Comparison of ENCODE assay signal across 7 cellular contexts in the genomic region with DNA sequence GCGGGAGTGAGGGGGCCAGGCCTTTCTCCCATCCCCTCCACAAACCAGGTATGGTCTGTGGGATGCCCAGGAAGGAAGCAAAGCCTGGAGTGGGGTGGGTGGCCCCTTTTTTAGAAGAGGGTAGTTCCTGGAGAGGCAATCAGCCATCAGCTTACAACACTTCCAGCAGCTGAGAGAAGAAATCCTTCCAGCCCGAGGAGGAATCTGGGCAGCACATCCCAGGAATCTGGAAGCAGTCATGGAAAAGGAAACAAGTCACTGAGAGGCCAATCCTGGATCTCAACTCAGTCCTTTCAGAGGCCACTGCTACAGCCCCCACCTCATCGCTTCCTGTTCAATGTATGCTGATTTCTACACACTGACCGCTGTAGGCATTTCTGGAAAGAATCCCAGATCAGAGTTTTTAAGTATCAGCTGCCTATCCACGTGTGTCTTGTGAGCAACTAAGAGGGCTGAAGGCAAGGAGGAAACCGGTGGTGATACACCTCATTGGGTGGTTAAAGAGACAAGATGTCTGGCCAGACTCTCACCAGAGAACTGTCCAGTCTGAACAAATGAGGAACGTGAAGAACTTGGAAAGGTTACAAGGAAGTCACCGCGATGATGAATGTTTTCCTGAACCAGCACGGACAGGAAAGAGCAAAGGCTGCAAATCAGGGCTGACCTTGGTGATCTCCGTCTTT. TPM values are rescaled to one million over a fixed set of nuclear protein-coding genes. Genes with fewer than 3 reads are reported as not detected.
DNase-seq lines count a peak whose midpoint lies in the region; ATAC-seq and TF ChIP-seq lines count a peak whose summit lies in the region.

No MANE protein-coding gene starts in this region.

- H3K36me3 Mint-ChIP-seq in activated CD8-positive, alpha-beta T cell treated with anti-CD3 and anti-CD28 coated beads for 36 hours (ENCODE audit: low read depth), result no peaks in the 10 kb centered on the region

- CTCF ChIA-PET in activated CD8-positive, alpha-beta T cell treated with anti-CD3 and anti-CD28 coated beads for 36 hours (lab: Charles Lee), result interaction anchor here (1.2 kb wide), 1 partner anchor 12 kb away, joined by 5 read pairs; no protein-coding TSS in a partner anchor

- intact Hi-C loops in tibial artery (cut with DNase I; ENCODE audit: low total_unique reads), result no loop called here
- intact Hi-C loops in activated CD8-positive, alpha-beta T cell treated with anti-CD3 and anti-CD28 coated beads for 36 hours (cut with micrococcal nuclease), result no loop called here

- no peaks in the 10 kb centered on the region for H3K9me3 Mint-ChIP-seq in activated CD8-positive, alpha-beta T cell treated with anti-CD3 and anti-CD28 coated beads for 36 hours

- H3K9ac ChIP-seq in liver (ENCODE audit: low read depth in 1 of 2, low read length in 2 of 2), result no peak overlapping the region

- H3K9me3 ChIP-seq in MG63 (no peaks in the 10 kb centered on the region), liver (ENCODE audit: control insufficient read depth in 4 of 4, low read length in 3 of 4) (no peaks in the 10 kb centered on the region), tibial artery (no peaks in the 10 kb centered on the region)

- in situ Hi-C loops in brain microvascular endothelial cell (cut with HindIII; ENCODE audit: low pct_ligation_motif_present, low sequenced_read_pairs), result no loop called here

- H3K4me3 ChIP-seq in MG63, result no peak overlapping the region
- H3K4me3 ChIP-seq in brain microvascular endothelial cell (ENCODE audit: low read depth, low read length), result no peak overlapping the region
- no peak overlapping the region for H3K4me3 ChIP-seq in liver (ENCODE audit: low read depth in 1 of 3, low read length in 3 of 3)
- H3K4me3 ChIP-seq in tibial artery, result no peak overlapping the region

- DNase-seq in MG63, result peak; percentile 68
- DNase-seq in brain microvascular endothelial cell, result peak; percentile 95
- DNase-seq in tibial artery, result peak in 1 of 2 donors; percentile 48
- no peak for DNase-seq in activated CD8-positive, alpha-beta T cell treated with anti-CD3 and anti-CD28 coated beads for 36 hours
- no peak for DNase-seq in T-helper 2 cell

- H3K27me3 Mint-ChIP-seq in activated CD8-positive, alpha-beta T cell treated with anti-CD3 and anti-CD28 coated beads for 36 hours, result no peaks in the 10 kb centered on the region

- POLR2A ChIA-PET in activated CD8-positive, alpha-beta T cell treated with anti-CD3 and anti-CD28 coated beads for 36 hours (lab: Charles Lee), result interaction anchor here (0.7 to 1.6 kb wide), 3 partner anchors 9 to 17 kb away, joined by 3 read pairs; no protein-coding TSS in a partner anchor

- H3K27me3 ChIP-seq in MG63, result no peaks in the 10 kb centered on the region
- no peaks in the 10 kb centered on the region for H3K27me3 ChIP-seq in brain microvascular endothelial cell (replicated peaks)
- H3K27me3 ChIP-seq in liver (ENCODE audit: control insufficient read depth in 4 of 4, insufficient read depth in 4 of 4, low read length in 3 of 4), result no peaks in the 10 kb centered on the region
- no peaks in the 10 kb centered on the region for H3K27me3 ChIP-seq in tibial artery

- TF ChIP-seq CTCF in brain microvascular endothelial cell (IDR thresholded peaks at IDR 0.05; ENCODE audit: low read depth, low read length, missing control alignments) (no peak), liver (IDR thresholded peaks at IDR 0.05; ENCODE audit: low read depth, low read length, missing input control) (no peak), tibial artery (IDR thresholded peaks at IDR 0.05) (no peak)
- TF ChIP-seq CTCF in activated CD8-positive, alpha-beta T cell treated with anti-CD3 and anti-CD28 coated beads for 36 hours (IDR thresholded peaks at IDR 0.05), result no peak

- WGBS in liver, result 47% methylated on average over 11 of the region's 11 CpGs

- no peak for TF ChIP-seq RAD21 in liver (IDR thresholded peaks at IDR 0.05)

- no peak overlapping the region for H3K27ac Mint-ChIP-seq in activated CD8-positive, alpha-beta T cell treated with anti-CD3 and anti-CD28 coated beads for 36 hours

- peak overlapping the region; percentile 91 for H3K27ac ChIP-seq in brain microvascular endothelial cell
- H3K27ac ChIP-seq in liver (ENCODE audit: low read depth in 1 of 2, low read length in 2 of 2), result peak overlapping the region; percentile 34 to 69
- H3K27ac ChIP-seq in tibial artery, result peak overlapping the region; percentile 15 to 38

- H3K36me3 ChIP-seq in MG63 (no peaks in the 10 kb centered on the region), brain microvascular endothelial cell (replicated peaks) (no peaks in the 10 kb centered on the region), liver (ENCODE audit: control insufficient read depth in 4 of 4, insufficient read depth in 3 of 4, low read depth in 1 of 4, low read length in 3 of 4) (no peaks in the 10 kb centered on the region), tibial artery (no peaks in the 10 kb centered on the region)

- H3K4me1 ChIP-seq in liver (ENCODE audit: control insufficient read depth in 4 of 4, insufficient read depth in 4 of 4, low read length in 3 of 4) (peaks cover 0 to 2% (median 0%) of the 10 kb centered on the region in 4 donors), tibial artery (peaks cover 0 to 37% (median 24%) of the 10 kb centered on the region in 4 donors)

- ATAC-seq in activated CD8-positive, alpha-beta T cell treated with anti-CD3 and anti-CD28 coated beads for 36 hours, result no peak
- no peak for ATAC-seq in HG03039 (IDR thresholded peaks at IDR 0.05; ENCODE audit: unreplicated experiment)

- H3K4me3 Mint-ChIP-seq in activated CD8-positive, alpha-beta T cell treated with anti-CD3 and anti-CD28 coated beads for 36 hours, result no peak overlapping the region

- peaks cover 30% of the 10 kb centered on the region for H3K4me1 Mint-ChIP-seq in activated CD8-positive, alpha-beta T cell treated with anti-CD3 and anti-CD28 coated beads for 36 hours (ENCODE audit: low read depth)

TF ChIP-seq in liver, 16 proteins besides CTCF, POLR2A, EP300 and RAD21:
- TF ChIP-seq RXRA (IDR thresholded peaks at IDR 0.05), result peak; percentile 12 to 28
- TF ChIP-seq, protein P1, sequence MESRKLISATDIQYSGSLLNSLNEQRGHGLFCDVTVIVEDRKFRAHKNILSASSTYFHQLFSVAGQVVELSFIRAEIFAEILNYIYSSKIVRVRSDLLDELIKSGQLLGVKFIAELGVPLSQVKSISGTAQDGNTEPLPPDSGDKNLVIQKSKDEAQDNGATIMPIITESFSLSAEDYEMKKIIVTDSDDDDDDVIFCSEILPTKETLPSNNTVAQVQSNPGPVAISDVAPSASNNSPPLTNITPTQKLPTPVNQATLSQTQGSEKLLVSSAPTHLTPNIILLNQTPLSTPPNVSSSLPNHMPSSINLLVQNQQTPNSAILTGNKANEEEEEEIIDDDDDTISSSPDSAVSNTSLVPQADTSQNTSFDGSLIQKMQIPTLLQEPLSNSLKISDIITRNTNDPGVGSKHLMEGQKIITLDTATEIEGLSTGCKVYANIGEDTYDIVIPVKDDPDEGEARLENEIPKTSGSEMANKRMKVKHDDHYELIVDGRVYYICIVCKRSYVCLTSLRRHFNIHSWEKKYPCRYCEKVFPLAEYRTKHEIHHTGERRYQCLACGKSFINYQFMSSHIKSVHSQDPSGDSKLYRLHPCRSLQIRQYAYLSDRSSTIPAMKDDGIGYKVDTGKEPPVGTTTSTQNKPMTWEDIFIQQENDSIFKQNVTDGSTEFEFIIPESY (IDR thresholded peaks at IDR 0.05), result no peak
- TF ChIP-seq, protein P2, sequence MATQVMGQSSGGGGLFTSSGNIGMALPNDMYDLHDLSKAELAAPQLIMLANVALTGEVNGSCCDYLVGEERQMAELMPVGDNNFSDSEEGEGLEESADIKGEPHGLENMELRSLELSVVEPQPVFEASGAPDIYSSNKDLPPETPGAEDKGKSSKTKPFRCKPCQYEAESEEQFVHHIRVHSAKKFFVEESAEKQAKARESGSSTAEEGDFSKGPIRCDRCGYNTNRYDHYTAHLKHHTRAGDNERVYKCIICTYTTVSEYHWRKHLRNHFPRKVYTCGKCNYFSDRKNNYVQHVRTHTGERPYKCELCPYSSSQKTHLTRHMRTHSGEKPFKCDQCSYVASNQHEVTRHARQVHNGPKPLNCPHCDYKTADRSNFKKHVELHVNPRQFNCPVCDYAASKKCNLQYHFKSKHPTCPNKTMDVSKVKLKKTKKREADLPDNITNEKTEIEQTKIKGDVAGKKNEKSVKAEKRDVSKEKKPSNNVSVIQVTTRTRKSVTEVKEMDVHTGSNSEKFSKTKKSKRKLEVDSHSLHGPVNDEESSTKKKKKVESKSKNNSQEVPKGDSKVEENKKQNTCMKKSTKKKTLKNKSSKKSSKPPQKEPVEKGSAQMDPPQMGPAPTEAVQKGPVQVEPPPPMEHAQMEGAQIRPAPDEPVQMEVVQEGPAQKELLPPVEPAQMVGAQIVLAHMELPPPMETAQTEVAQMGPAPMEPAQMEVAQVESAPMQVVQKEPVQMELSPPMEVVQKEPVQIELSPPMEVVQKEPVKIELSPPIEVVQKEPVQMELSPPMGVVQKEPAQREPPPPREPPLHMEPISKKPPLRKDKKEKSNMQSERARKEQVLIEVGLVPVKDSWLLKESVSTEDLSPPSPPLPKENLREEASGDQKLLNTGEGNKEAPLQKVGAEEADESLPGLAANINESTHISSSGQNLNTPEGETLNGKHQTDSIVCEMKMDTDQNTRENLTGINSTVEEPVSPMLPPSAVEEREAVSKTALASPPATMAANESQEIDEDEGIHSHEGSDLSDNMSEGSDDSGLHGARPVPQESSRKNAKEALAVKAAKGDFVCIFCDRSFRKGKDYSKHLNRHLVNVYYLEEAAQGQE (IDR thresholded peaks at IDR 0.05), result peak; percentile 14
- TF ChIP-seq NR2F2 (IDR thresholded peaks at IDR 0.05), result peak; percentile 97

RNA-seq across cellular contexts. Expression of a gene that starts 46.5 kb away (rescaled TPM):
- 7.4 and 14.0 TPM in 2 replicates for total RNA-seq in MG63 (2014; rRNA removed; shearing (Covaris generic); ENCODE audit: low replicate concordance)
- total RNA-seq in liver, result 10 to 100 TPM in 1 of 2 donors, 1 to 10 TPM in 1; 6.6 to 39.3 TPM
- 1 to 10 TPM; 2.2 to 2.6 TPM for polyA plus RNA-seq in liver
- 10 to 100 TPM; 32.3 TPM for total RNA-seq in activated CD8-positive, alpha-beta T cell treated with anti-CD3 and anti-CD28 coated beads for 36 hours

Comparison
In these comparisons a context has a peak if more than half of its experiments do, and no peak if none do; other contexts are left out.
1. DNase-seq: peak in MG63 (single experiment) and brain microvascular endothelial cell (single experiment); none in activated CD8-positive, alpha-beta T cell treated with anti-CD3 and anti-CD28 coated beads for 36 hours (single experiment) and T-helper 2 cell (0 of 5).
2. H3K27ac ChIP-seq: peak in every context shown above with its lines; median percentile 91 in brain microvascular endothelial cell; 52 in liver; 26 in tibial artery.